In genomic region chr17:19038007-19038406, GRCh38 we compare ENCODE assay signal across 8 cellular contexts. TPM values are rescaled to one million over a fixed set of nuclear protein-coding genes. Genes with fewer than 3 reads are reported as not detected.
DNase-seq lines count a peak whose midpoint lies in the region; ATAC-seq and TF ChIP-seq lines count a peak whose summit lies in the region.
"Not testable (repeated sequence)": the region's sequence is repeated elsewhere in the genome, so short reads cannot be mapped to it uniquely, and the experiment has no call there.
"Had no signal": no experiment of that assay in that cellular context is flagged by ENCODE, and none has a peak within 500 bp of the region (broad histone marks: within the 10 kb centered on the region; RNA-seq: fewer than 3 reads in every experiment).

No MANE protein-coding gene starts in this region.

- not testable (repeated sequence) for H3K9me3 ChIP-seq in body of pancreas; lung (ENCODE audit: control insufficient read depth in 2 of 2, insufficient read depth in 1 of 2, low read length in 1 of 2)

- ATAC-seq in GM18502 (IDR thresholded peaks at IDR 0.05; ENCODE audit: poor library complexity, unreplicated experiment) (peak; percentile 21), SK-N-SH treated with all-trans-retinoic acid at 6 μM for 48 hours (peak; percentile 84), body of pancreas (peak; percentile 90), left cardiac atrium (peak; percentile 77 to 85), lung (ENCODE audit: insufficient read depth, low FRiP score) (peak; percentile 37), sciatic nerve (peak; percentile 24)
- ATAC-seq in activated T-cell treated with anti-CD3 and anti-CD28 coated beads, Interleukin-2, amount 50 U/mL, for 4 hours = peak; percentile 47 to 71

- DNase-seq in activated T-cell treated with anti-CD3 and anti-CD28 coated beads, Interleukin-2, amount 50 U/mL, for 4 hours; body of pancreas; left cardiac atrium; lung (ENCODE audit: low spot score); sciatic nerve (ENCODE audit: low spot score): not testable (repeated sequence)

- H3K27me3 Mint-ChIP-seq in activated T-cell treated with anti-CD3 and anti-CD28 coated beads, Interleukin-2, amount 50 U/mL, for 4 hours (ENCODE audit: low read depth) = not testable (repeated sequence)

- H3K27ac ChIP-seq in body of pancreas; lung (ENCODE audit: low read depth in 1 of 2, low read length in 1 of 2): not testable (repeated sequence)

- H3K27me3 ChIP-seq in body of pancreas; lung (ENCODE audit: control insufficient read depth, insufficient read depth): not testable (repeated sequence)

- not testable (repeated sequence) for TF ChIP-seq CTCF in body of pancreas (IDR thresholded peaks at IDR 0.05); lung (IDR thresholded peaks at IDR 0.05; ENCODE audit: control extremely low read depth, extremely low read depth)

- H3K9me3 Mint-ChIP-seq in activated T-cell treated with anti-CD3 and anti-CD28 coated beads, Interleukin-2, amount 50 U/mL, for 4 hours = not testable (repeated sequence)

- H3K36me3 Mint-ChIP-seq in activated T-cell treated with anti-CD3 and anti-CD28 coated beads, Interleukin-2, amount 50 U/mL, for 4 hours (ENCODE audit: insufficient read depth) = not testable (repeated sequence)

- H3K4me3 Mint-ChIP-seq in activated T-cell treated with anti-CD3 and anti-CD28 coated beads, Interleukin-2, amount 50 U/mL, for 4 hours = not testable (repeated sequence)

- not testable (repeated sequence) for H3K36me3 ChIP-seq in body of pancreas (replicated peaks in 1 of 2; ENCODE audit: insufficient read depth in 1 of 2, low read depth in 2 of 2); lung (ENCODE audit: control insufficient read depth in 2 of 2, insufficient read depth in 2 of 2, low read length in 2 of 2)

- no CpG with 5 or more reads among the region's 17 CpGs for WGBS in body of pancreas, 2 donors
- WGBS in lung, 2 donors = no CpG with 5 or more reads among the region's 17 CpGs

- intact Hi-C loops in body of pancreas (cut with DNase I); left cardiac atrium (cut with DNase I); sciatic nerve (cut with DNase I): not testable (repeated sequence)

- not testable (repeated sequence) for H3K4me3 ChIP-seq in body of pancreas, lung

- not testable (repeated sequence) for H3K4me1 ChIP-seq in body of pancreas; lung (ENCODE audit: control insufficient read depth in 2 of 2, insufficient read depth in 2 of 2, low read length in 2 of 2)

- TF ChIP-seq POLR2A in body of pancreas (IDR thresholded peaks at IDR 0.05) = not testable (repeated sequence)

- H3K4me1 Mint-ChIP-seq in activated T-cell treated with anti-CD3 and anti-CD28 coated beads, Interleukin-2, amount 50 U/mL, for 4 hours (ENCODE audit: low read depth) = not testable (repeated sequence)

RNA-seq across cellular contexts. Expression of gene GRAP, which starts 8.8 kb away (rescaled TPM):
- total RNA-seq in activated T-cell treated with anti-CD3 and anti-CD28 coated beads, Interleukin-2, amount 50 U/mL, for 4 hours = 1 to 10 TPM; 5.7 to 6.8 (median 6.0) TPM
- 1 to 10 TPM in 1 of 2 donors, under 1 TPM in 1; 0.33 to 1.8 TPM for total RNA-seq in body of pancreas
- 1 to 10 TPM; 1.6 to 3.2 TPM for total RNA-seq in left cardiac atrium
- total RNA-seq in lung = 10 to 100 TPM in 1 of 2 donors, 1 to 10 TPM in 1; 6.7 to 11.1 TPM
- 10 to 100 TPM in 1 of 2 donors, 1 to 10 TPM in 1; 8.6 to 14.3 TPM for polyA plus RNA-seq in lung
- total RNA-seq in sciatic nerve = 6.2 TPM
- total RNA-seq: RPMI7951 had no signal

RNA-seq across cellular contexts. Expression of gene FAM83G, which starts 33.4 kb away (rescaled TPM):
- 10 to 100 TPM; 27.0 to 31.9 (median 31.9) TPM for total RNA-seq in activated T-cell treated with anti-CD3 and anti-CD28 coated beads, Interleukin-2, amount 50 U/mL, for 4 hours
- total RNA-seq in body of pancreas (10 to 100 TPM; 11.4 to 16.5 TPM), left cardiac atrium (10 to 100 TPM; 23.3 to 24.8 TPM), lung (10 to 100 TPM in 1 of 2 donors, 1 to 10 TPM in 1; 2.2 to 11.9 TPM), sciatic nerve (1.8 TPM)
- polyA plus RNA-seq in lung = 1 to 10 TPM; 7.0 to 8.1 TPM

Comparison
In these comparisons a context has a peak if more than half of its experiments do, and no peak if none do; other contexts are left out.
1. ATAC-seq: peak in every context shown above with its lines; median percentile 90 in body of pancreas; 84 in SK-N-SH treated with all-trans-retinoic acid at 6 μM for 48 hours; 81 in left cardiac atrium; 59 in activated T-cell treated with anti-CD3 and anti-CD28 coated beads, Interleukin-2, amount 50 U/mL, for 4 hours; 37 in lung; 24 in sciatic nerve; 21 in GM18502.